Comparison of ENCODE assay signal across 1 cellular context in genomic region chr22:41468381-41469217, GRCh38.
TF ChIP-seq lines count a peak whose summit lies in the region.

Gene ACO2, plus strand, starts transcription at chr22:41469117. Its CDS starts 30 bp downstream, at chr22:41469147.
Gene PHF5A, minus strand, starts transcription at chr22:41468692. Its CDS starts 39 bp downstream, at chr22:41468653.

TF ChIP-seq in GM12878, 131 proteins besides CTCF, POLR2A, EP300 and RAD21 (continued from another document):
- TF ChIP-seq ZNF687 (IDR thresholded peaks at IDR 0.05) (peak; percentile 97), CREB1 (IDR thresholded peaks at IDR 0.05; ENCODE audit: low read depth) (peak; percentile 98), ESRRA (IDR thresholded peaks at IDR 0.05; ENCODE audit: low read length) (no peak), HDAC2 (IDR thresholded peaks at IDR 0.05) (0 out of 2 replicates have a peak, but pooled peaks have one; percentile 93), CHD4 (IDR thresholded peaks at IDR 0.05) (no peak), SIN3A (IDR thresholded peaks at IDR 0.05; ENCODE audit: low read depth, low read length) (peak; percentile 40; the same call in 1 of the 2 replicates), SMAD1 (IDR thresholded peaks at IDR 0.05; ENCODE audit: low read depth, partially characterized antibody) (peak; percentile 33), CHD2 (IDR thresholded peaks at IDR 0.05; ENCODE audit: borderline replicate concordance, low read depth, low read length) (peak; percentile 98)
